ENCODE assay signal across 8 cellular contexts in genomic region chr2:219228745-219229374, GRCh38. TPM values are rescaled to one million over a fixed set of nuclear protein-coding genes. Genes with fewer than 3 reads are reported as not detected.
DNase-seq lines count a peak whose midpoint lies in the region; ATAC-seq and TF ChIP-seq lines count a peak whose summit lies in the region.

No MANE protein-coding gene starts in this region.

- H3K4me3 ChIP-seq in neural progenitor cell = peak overlapping the region; percentile 76

- no peaks in the 10 kb centered on the region for H3K27me3 Mint-ChIP-seq in neural progenitor cell (ENCODE audit: insufficient read depth, low read depth)

- H3K27me3 ChIP-seq in neural progenitor cell = no peaks in the 10 kb centered on the region

- peak overlapping the region; percentile 95 for H3K4me2 ChIP-seq in neural progenitor cell

- ATAC-seq in GM18505 (IDR thresholded peaks at IDR 0.05; ENCODE audit: unreplicated experiment) (peak; percentile 47), HG02571 (IDR thresholded peaks at IDR 0.05; ENCODE audit: unreplicated experiment) (peak; percentile 28)

- H3F3A ChIP-seq in neural progenitor cell (ENCODE audit: low read depth) = peaks cover 11% of the 10 kb centered on the region

- H3K4me3 Mint-ChIP-seq in neural progenitor cell = peak overlapping the region; percentile 84

- peak overlapping the region; percentile 61 for H3K9ac ChIP-seq in neural progenitor cell

- peaks cover 17% of the 10 kb centered on the region for H3K36me3 Mint-ChIP-seq in neural progenitor cell

- TF ChIP-seq POLR2A in GM18505 (IDR thresholded peaks at IDR 0.05; ENCODE audit: borderline replicate concordance, extremely low read depth, insufficient read depth, insufficient read length) = no peak

- H3K27ac ChIP-seq in epithelial cell of prostate = peak overlapping the region; percentile 92
- H3K27ac ChIP-seq in neural progenitor cell = no peak overlapping the region

- peaks cover 26% of the 10 kb centered on the region for H3K4me1 Mint-ChIP-seq in neural progenitor cell

- H3K4me1 ChIP-seq in neural progenitor cell = peaks cover 12% of the 10 kb centered on the region

- H4K20me1 ChIP-seq in neural progenitor cell (ENCODE audit: low read depth) = peaks cover 4% of the 10 kb centered on the region

- no peaks in the 10 kb centered on the region for H3K36me3 ChIP-seq in neural progenitor cell

- peak overlapping the region; percentile 90 for H2AFZ ChIP-seq in neural progenitor cell (replicated peaks)

- TF ChIP-seq CTCF in neural progenitor cell (IDR thresholded peaks at IDR 0.05) (no peak), GM20000 (IDR thresholded peaks at IDR 0.05; ENCODE audit: extremely low read depth, missing control alignments) (no peak)

- H3K9me3 Mint-ChIP-seq in neural progenitor cell = no peaks in the 10 kb centered on the region

- peak; percentile 48 for DNase-seq in OCI-M1 (lab: John Stamatoyannopoulos, UW)
- DNase-seq in epithelial cell of prostate (ENCODE audit: low read depth, low spot score) = no peak
- DNase-seq in neural progenitor cell (ENCODE audit: low spot score) = no peak
- no peak for DNase-seq in retina
- DNase-seq in NCI-H2029 treated with DMSO at 0.1 percent for 48 hours (lab: John Stamatoyannopoulos, UW) = no peak
- no peak for DNase-seq in GM20000 (ENCODE audit: low spot score)

- no peak overlapping the region for H3K27ac Mint-ChIP-seq in neural progenitor cell

- H3K9me3 ChIP-seq in neural progenitor cell (ENCODE audit: low read depth) = no peaks in the 10 kb centered on the region

- H3K79me2 ChIP-seq in neural progenitor cell (ENCODE audit: low read depth) = peaks cover 37% of the 10 kb centered on the region

RNA-seq across cellular contexts. Expression of gene ATG9A, which starts 0.6 kb away (rescaled TPM):
- total RNA-seq in neural progenitor cell (ENCODE audit: low replicate concordance) = 32.7 and 40.3 TPM in 2 replicates

RNA-seq across cellular contexts. Expression of gene ANKZF1, which starts 0.7 kb away (rescaled TPM):
- 65.9 and 76.3 TPM in 2 replicates for total RNA-seq in neural progenitor cell (ENCODE audit: low replicate concordance)

RNA-seq across cellular contexts. Expression of gene ABCB6, which starts 10.1 kb away (rescaled TPM):
- total RNA-seq in neural progenitor cell (ENCODE audit: low replicate concordance) = 14.0 and 14.3 TPM in 2 replicates

RNA-seq across cellular contexts. Expression of gene GLB1L, which starts 16.4 kb away (rescaled TPM):
- total RNA-seq in neural progenitor cell (ENCODE audit: low replicate concordance) = 7.2 and 14.7 TPM in 2 replicates

RNA-seq across cellular contexts. Expression of gene STK16, which starts 16.4 kb away (rescaled TPM):
- total RNA-seq in neural progenitor cell (ENCODE audit: low replicate concordance) = 19.9 and 26.8 TPM in 2 replicates
